ENCODE assay signal across 16 cellular contexts in genomic region chr3:148604270-148605085, GRCh38.
A peak's percentile ranks its signal among the peaks of the same experiment; 100 is the strongest.
DNase-seq lines count a peak whose midpoint lies in the region; ATAC-seq and TF ChIP-seq lines count a peak whose summit lies in the region.
"Had no signal": no experiment of that assay in that cellular context is flagged by ENCODE, and none has a peak within 500 bp of the region (broad histone marks: within the 10 kb centered on the region; RNA-seq: fewer than 3 reads in every experiment).

No MANE protein-coding gene starts in this region.

- H3K36me3 ChIP-seq in PC-9 (ENCODE audit: low read depth) = no peaks in the 10 kb centered on the region
- H3K36me3 ChIP-seq in gastrocnemius medialis = no peaks in the 10 kb centered on the region
- H3K36me3 ChIP-seq in esophagus squamous epithelium = no peaks in the 10 kb centered on the region

- no peaks in the 10 kb centered on the region for H3K9me3 ChIP-seq in PC-9 (ENCODE audit: insufficient read depth, low read depth)
- no peaks in the 10 kb centered on the region for H3K9me3 ChIP-seq in gastrocnemius medialis
- H3K9me3 ChIP-seq in esophagus squamous epithelium = no peaks in the 10 kb centered on the region
- H3K9me3 ChIP-seq: testis had no signal

- BruUV-seq in PC-9 (replicated peaks; lab: Mats Ljungman, UMichigan) = no TSS peak

- 48 to 63% methylated on average over 8 to 9 of the region's 9 CpGs for WGBS in esophagus squamous epithelium, 2 donors

- no peaks in the 10 kb centered on the region for H3K79me2 ChIP-seq in PC-9 (ENCODE audit: low read depth)

- TF ChIP-seq CTCF in PC-9 (conservative IDR thresholded peaks at IDR 0.05) (no peak), foreskin fibroblast (IDR thresholded peaks at IDR 0.05; ENCODE audit: low read depth, low read length) (no peak), gastrocnemius medialis (IDR thresholded peaks at IDR 0.05 in 4 of 5, conservative IDR thresholded peaks at IDR 0.05 in 1 of 5) (no peak), esophagus squamous epithelium (IDR thresholded peaks at IDR 0.05) (no peak)

- peak overlapping the region; percentile 18; the same call in 1 of the 2 replicates for H3K4me2 ChIP-seq in PC-9

- H3K4me1 ChIP-seq in PC-9 (replicated peaks; ENCODE audit: insufficient read depth) (peaks cover 22% of the 10 kb centered on the region), gastrocnemius medialis (no peaks in the 10 kb centered on the region), esophagus squamous epithelium (peaks cover 0 to 8% (median 0%) of the 10 kb centered on the region in 3 donors)
- H3K4me1 ChIP-seq: foreskin keratinocyte had no signal

- H3K27me3 ChIP-seq in PC-9 (ENCODE audit: insufficient read depth, low read depth) (no peaks in the 10 kb centered on the region), gastrocnemius medialis (no peaks in the 10 kb centered on the region), esophagus squamous epithelium (no peaks in the 10 kb centered on the region)
- H3K27me3 ChIP-seq: dorsolateral prefrontal cortex, foreskin keratinocyte, testis had no signal

- in situ Hi-C loops in gastrocnemius medialis (cut with MboI; ENCODE audit: low sequenced_read_pairs in 4 of 4) = no loop called here

- H3K9me2 ChIP-seq in PC-9 (ENCODE audit: insufficient read depth) = no peaks in the 10 kb centered on the region

- H3K4me3 ChIP-seq in PC-9 (no peak overlapping the region), foreskin fibroblast (ENCODE audit: low read depth in 1 of 2, low read length in 2 of 2) (no peak overlapping the region), gastrocnemius medialis (no peak overlapping the region), esophagus squamous epithelium (no peak overlapping the region)
- H3K4me3 ChIP-seq: dorsolateral prefrontal cortex, testis had no signal

- intact Hi-C loops in PC-9 (cut with micrococcal nuclease; ENCODE audit: unreplicated experiment) = loop anchor here (5.0 kb wide), 1 partner anchor 93 kb away; the partner anchor contains the start of gene AGTR1
- intact Hi-C loops in gastrocnemius medialis (cut with DNase I; ENCODE audit: low total_unique reads) = no loop called here
- intact Hi-C loops in esophagus squamous epithelium (cut with DNase I) = no loop called here

- DNase-seq in EL (peak; percentile 45), PC-9 (peak in 1 of 2 experiments; percentile 7), foreskin fibroblast (peak; percentile 35 to 51), gastrocnemius medialis (peak in 1 of 2 donors; percentile 34), NCI-H1092 (lab: John Stamatoyannopoulos, UW) (no peak), esophagus squamous epithelium (lab: John Stamatoyannopoulos, UW) (no peak), NCI-H1930 (lab: John Stamatoyannopoulos, UW) (no peak)
- DNase-seq: activated CD4-positive, alpha-beta T cell treated with anti-CD3 and anti-CD28 coated beads, Interleukin-2, amount 50 U/mL, for 4 hours; aorta; dorsolateral prefrontal cortex; foreskin keratinocyte; NCI-H1092 treated with DMSO at 0.1 percent for 48 hours; NK-92 treated with Interleukin-12 subunit alpha and Interleukin-12 subunit beta, amount 100 ng/mL, for 24 hours; SHP77; stimulated activated CD4-positive, alpha-beta T cell treated with anti-CD3 and anti-CD28 coated beads, Interleukin-15, amount 100 ng/mL, for 24 hours; testis had no signal

- H3K27ac ChIP-seq in PC-9 = no peak overlapping the region
- H3K27ac ChIP-seq in gastrocnemius medialis = peak overlapping the region; percentile 27 to 36 (median 32)
- no peak overlapping the region for H3K27ac ChIP-seq in esophagus squamous epithelium
- H3K27ac ChIP-seq: dorsolateral prefrontal cortex, foreskin keratinocyte, testis had no signal

- ATAC-seq in gastrocnemius medialis = peak; percentile 58 to 59
- ATAC-seq: foreskin keratinocyte had no signal

- H2AFZ ChIP-seq in PC-9 = no peak overlapping the region

- no peaks in the 10 kb centered on the region for H3F3A ChIP-seq in PC-9 (ENCODE audit: insufficient read depth, low read depth)

- POLR2A ChIA-PET in PC-9 (lab: Charles Lee; ENCODE audit: unreplicated experiment) = interaction anchor here (0.5 kb wide), 1 partner anchor 72 kb away, joined by 4 read pairs; no protein-coding TSS in a partner anchor

- no peak for TF ChIP-seq POLR2A in gastrocnemius medialis (IDR thresholded peaks at IDR 0.05)
- no peak for TF ChIP-seq POLR2A in esophagus squamous epithelium (IDR thresholded peaks at IDR 0.05)

- H4K20me1 ChIP-seq in PC-9 (ENCODE audit: insufficient read depth) = no peaks in the 10 kb centered on the region

- CTCF ChIA-PET in PC-9 (lab: Charles Lee) = no interaction called here

Comparison
In these comparisons a context has a peak if more than half of its experiments do, and no peak if none do; other contexts are left out.
1. DNase-seq: peak in EL (single experiment) and foreskin fibroblast (2 of 2); none in NCI-H1092 (single experiment), esophagus squamous epithelium (single experiment) and NCI-H1930 (0 of 2).
2. H3K27ac ChIP-seq: peak in gastrocnemius medialis (4 of 4); none in PC-9 (single experiment) and esophagus squamous epithelium (0 of 4).